12 cellular contexts compared by ENCODE assay signal in genomic region chr14:24483604-24484252, GRCh38. TPM values are rescaled to one million over a fixed set of nuclear protein-coding genes. Genes with fewer than 3 reads are reported as not detected.
DNase-seq lines count a peak whose midpoint lies in the region; ATAC-seq, FAIRE-seq and TF ChIP-seq lines count a peak whose summit lies in the region.
"Had no signal": no experiment of that assay in that cellular context is flagged by ENCODE, and none has a peak within 500 bp of the region (broad histone marks: within the 10 kb centered on the region; RNA-seq: fewer than 3 reads in every experiment).

No MANE protein-coding gene starts in this region.

- TF ChIP-seq POLR2A in GM12878 (IDR thresholded peaks at IDR 0.05; ENCODE audit: low read depth, low read length), result no peak

- peak overlapping the region; percentile 60 for H3K4me2 ChIP-seq in GM12878 (ENCODE audit: control insufficient read depth, insufficient read depth)
- H3K4me2 ChIP-seq in OCI-LY7 (ENCODE audit: low read length), result no peak overlapping the region
- H3K4me2 ChIP-seq: hepatocyte had no signal

- H3K27me3 ChIP-seq in cardiac muscle cell (no peaks in the 10 kb centered on the region), right atrium auricular region (no peaks in the 10 kb centered on the region), GM12878 (replicated peaks in 1 of 2; ENCODE audit: control insufficient read depth in 2 of 2, insufficient read depth in 2 of 2, low read length in 1 of 2) (no peaks in the 10 kb centered on the region)
- H3K27me3 ChIP-seq: hepatocyte had no signal

- TF ChIP-seq CTCF in cardiac muscle cell (IDR thresholded peaks at IDR 0.05; ENCODE audit: low read depth, low read length) (no peak), right atrium auricular region (IDR thresholded peaks at IDR 0.05) (no peak), GM12878 (IDR thresholded peaks at IDR 0.05 in 2 of 3, conservative IDR thresholded peaks at IDR 0.05 in 1 of 3; ENCODE audit: control insufficient read depth in 2 of 3, extremely low read depth in 1 of 3, insufficient read depth in 1 of 3, low read depth in 3 of 3, low read length in 3 of 3) (no peak), OCI-LY7 (conservative IDR thresholded peaks at IDR 0.05; ENCODE audit: low read length) (no peak)

- in situ Hi-C loops in GM12878 (cut with MboI), result no loop called here

- no peak overlapping the region; the same call in 1 of the 2 replicates for H3K9ac ChIP-seq in GM12878 (ENCODE audit: control insufficient read depth, insufficient read depth, low read length)

- H3K4me3 ChIP-seq in cardiac muscle cell (no peak overlapping the region), right atrium auricular region (no peak overlapping the region), GM12878 (no peak overlapping the region), OCI-LY7 (ENCODE audit: low read depth, low read length, poor library complexity, severe bottlenecking) (no peak overlapping the region)
- H3K4me3 ChIP-seq: hepatocyte had no signal

- H3K4me1 ChIP-seq in cardiac muscle cell (ENCODE audit: low read depth) (no peaks in the 10 kb centered on the region), right atrium auricular region (no peaks in the 10 kb centered on the region), GM12878 (ENCODE audit: control insufficient read depth, insufficient read depth, low read length) (peaks cover 13% of the 10 kb centered on the region), OCI-LY7 (ENCODE audit: insufficient read depth, low read length, poor library complexity, severe bottlenecking) (no peaks in the 10 kb centered on the region)

- RAD21 ChIA-PET in GM12878 (lab: Charles Lee; ENCODE audit: unreplicated experiment), result interaction anchor here (0.7 kb wide), 1 partner anchor 120 kb away, joined by 3 read pairs; no protein-coding TSS in a partner anchor

- FAIRE-seq in GM12878 (lab: Jason Lieb, UNC) (no peak), urothelium cell line (lab: Jason Lieb, UNC) (no peak)

- SMC1A ChIA-PET in GM12878 (lab: Charles Lee; ENCODE audit: uncharacterized antibody, unreplicated experiment), result interaction anchor here (1.0 to 1.6 kb wide), 6 partner anchors 147 to 226 kb away, joined by 3 to 4 read pairs (median 3); no protein-coding TSS in a partner anchor

- POLR2A ChIA-PET in GM12878 (lab: Charles Lee) (no interaction called here), OCI-LY7 (lab: Charles Lee) (no interaction called here)

- DNase-seq in cardiac muscle cell (ENCODE audit: low read depth in 1 of 2, low spot score in 1 of 2), result peak; percentile 0 to 87
- no peak for DNase-seq in right atrium auricular region (ENCODE audit: low spot score)
- peak; percentile 42 for DNase-seq in NCI-H226
- DNase-seq in GM12878 (ENCODE audit: low read depth, low spot score), result no peak
- DNase-seq in urothelium cell line (ENCODE audit: low spot score), result peak; percentile 33
- no peak for DNase-seq in left cardiac atrium
- no peak for DNase-seq in OCI-LY7 (ENCODE audit: low spot score)
- DNase-seq: caudate nucleus; CD8-positive, alpha-beta T cell had no signal

- no TSS peak for BruUV-seq in GM12878 (replicated peaks; lab: Mats Ljungman, UMichigan)
- BruUV-seq in OCI-LY7 (replicated peaks; lab: Mats Ljungman, UMichigan), result no TSS peak

- no peak for TF ChIP-seq RAD21 in GM12878 (IDR thresholded peaks at IDR 0.05; ENCODE audit: insufficient read depth, low read depth, low read length)

- intact Hi-C loops in GM12878 (cut with micrococcal nuclease; ENCODE audit: unreplicated experiment), result loop anchor here (10.0 kb wide), 1 partner anchor 121 kb away; the partner anchor contains the start of gene GZMH
- intact Hi-C loops in left cardiac atrium (cut with DNase I), result no loop called here
- intact Hi-C loops in OCI-LY7 (cut with micrococcal nuclease; ENCODE audit: unreplicated experiment), result no loop called here

- WGBS in GM12878 (ENCODE audit: insufficient coverage, insufficient replicate concordance, low lambda C conversion rate, missing lambda C conversion rate), result 17% methylated on average over 4 of the region's 4 CpGs

- H3K79me2 ChIP-seq in GM12878 (ENCODE audit: control insufficient read depth, insufficient read depth, low read length), result no peaks in the 10 kb centered on the region
- no peaks in the 10 kb centered on the region for H3K79me2 ChIP-seq in OCI-LY7 (ENCODE audit: insufficient read depth, low read depth, low read length)
- H3K79me2 ChIP-seq: hepatocyte had no signal

- no peaks in the 10 kb centered on the region for H3K9me2 ChIP-seq in OCI-LY7 (ENCODE audit: insufficient read depth, low read length)

- peak overlapping the region; percentile 56 for H2AFZ ChIP-seq in GM12878 (ENCODE audit: control insufficient read depth, low read depth, low read length)
- H2AFZ ChIP-seq in OCI-LY7 (ENCODE audit: low read length), result no peak overlapping the region
- H2AFZ ChIP-seq: hepatocyte had no signal

- no peak for TF ChIP-seq EP300 in GM12878 (IDR thresholded peaks at IDR 0.05; ENCODE audit: borderline replicate concordance in 1 of 2, control insufficient read depth in 1 of 2, low read depth in 2 of 2, low read length in 2 of 2)

- H3K36me3 ChIP-seq in cardiac muscle cell (no peaks in the 10 kb centered on the region), right atrium auricular region (no peaks in the 10 kb centered on the region), GM12878 (ENCODE audit: control insufficient read depth in 2 of 2, insufficient read depth in 2 of 2, low read length in 1 of 2) (no peaks in the 10 kb centered on the region), OCI-LY7 (ENCODE audit: insufficient read depth, low read length) (no peaks in the 10 kb centered on the region)

- ATAC-seq in GM12878, result peak; percentile 46
- ATAC-seq in GM18867 (IDR thresholded peaks at IDR 0.05; ENCODE audit: unreplicated experiment), result no peak
- ATAC-seq in left cardiac atrium, result no peak
- ATAC-seq: CD8-positive, alpha-beta T cell had no signal

- H3K27ac ChIP-seq in cardiac muscle cell (no peak overlapping the region), right atrium auricular region (no peak overlapping the region), GM12878 (ENCODE audit: control insufficient read depth, insufficient read depth) (no peak overlapping the region), OCI-LY7 (ENCODE audit: low read depth, low read length, poor library complexity, severe bottlenecking) (no peak overlapping the region)
- H3K27ac ChIP-seq: hepatocyte had no signal

- CTCF ChIA-PET in GM12878 (lab: Yijun Ruan, JAX), result interaction anchor here (0.8 to 1.6 kb wide), 6 partner anchors 52 to 196 kb away, joined by 3 to 7 read pairs (median 4); no protein-coding TSS in a partner anchor
- CTCF ChIA-PET in OCI-LY7 (lab: Charles Lee; ENCODE audit: unreplicated experiment), result no interaction called here

- H4K20me1 ChIP-seq in GM12878 (ENCODE audit: control insufficient read depth, insufficient read depth) (no peaks in the 10 kb centered on the region), OCI-LY7 (ENCODE audit: insufficient read depth, low read length) (no peaks in the 10 kb centered on the region)

- H3K9me3 ChIP-seq in cardiac muscle cell (ENCODE audit: low read depth) (no peaks in the 10 kb centered on the region), right atrium auricular region (no peaks in the 10 kb centered on the region), GM12878 (replicated peaks; ENCODE audit: control insufficient read depth, insufficient read depth, low read length) (no peaks in the 10 kb centered on the region; the same call in 2 of the 3 replicates), OCI-LY7 (ENCODE audit: low read length) (no peaks in the 10 kb centered on the region)

RNA-seq across cellular contexts. Expression of gene CMA1, which starts 24.3 kb away (rescaled TPM):
- total RNA-seq in cardiac muscle cell, result not detected in 2 replicates
- polyA plus RNA-seq in cardiac muscle cell, result not detected in 2 replicates
- total RNA-seq in right atrium auricular region, result not detected
- total RNA-seq in GM12878 (2013; cell fraction: nucleolus; rRNA removed), result not detected in 2 replicates
- total RNA-seq in GM12878 (2014; rRNA removed), result not detected in 2 replicates
- total RNA-seq in GM12878 (2014; rRNA removed; fragmentation: Illumina TruSeq; extraction: Trizol), result not detected in 2 replicates
- total RNA-seq in GM12878 (2021), result not detected in 2 replicates
- not detected for polyA plus RNA-seq in GM12878 (2011; ENCODE audit: low read depth)
- not detected in 2 replicates for polyA plus RNA-seq in GM12878 (2011; rRNA removed)
- polyA plus RNA-seq in GM12878 (2011; cell fraction: cytosol; rRNA removed), result 0.12 TPM in 1 of 2 replicates, not detected in the other
- polyA plus RNA-seq in GM12878 (2011; cell fraction: nucleus; rRNA removed), result not detected in 2 replicates
- 0.18 and 0.21 TPM in 2 replicates for polyA plus RNA-seq in GM12878 (2012)
- polyA plus RNA-seq in GM12878 (2014; fragmentation: Illumina TruSeq; extraction: Trizol), result not detected in 2 replicates
- polyA plus RNA-seq in GM12878 (2014; fragmentation: Nextera tagmentation; extraction: Ambion mirVana), result not detected
- not detected in 2 replicates for polyA plus RNA-seq in GM12878 (2014; rRNA removed)
- polyA plus RNA-seq in GM12878 (2016; fragmentation: Nextera tagmentation; extraction: Ambion mirVana), result not detected
- not detected in 2 replicates for polyA minus RNA-seq in GM12878 (2011; rRNA and poly(A)+ RNA removed)
- not detected in 2 replicates for polyA minus RNA-seq in GM12878 (2011; cell fraction: cytosol; rRNA and poly(A)+ RNA removed)
- polyA minus RNA-seq in GM12878 (2011; cell fraction: nucleus; rRNA and poly(A)+ RNA removed), result not detected in 2 replicates
- 1 to 10 TPM in 1 of 2 donors, under 1 TPM in 1; 0.42 to 5.2 TPM for total RNA-seq in left cardiac atrium
- total RNA-seq in OCI-LY7 (2014; rRNA removed; shearing (Covaris generic)), result not detected in 2 replicates
- total RNA-seq in OCI-LY7 (2022), result not detected in 2 replicates
- total RNA-seq: CD8-positive, alpha-beta T cell; hepatocyte had no signal
- polyA plus RNA-seq: hepatocyte, neural cell had no signal

RNA-seq across cellular contexts. Expression of gene SDR39U1, which starts 41.2 kb away (rescaled TPM):
- total RNA-seq in cardiac muscle cell (60.4 and 63.9 TPM in 2 replicates), right atrium auricular region (10 to 100 TPM; 49.2 to 55.1 TPM), GM12878 (2014; rRNA removed) (31.7 and 32.7 TPM in 2 replicates), GM12878 (2014; rRNA removed; fragmentation: Illumina TruSeq; extraction: Trizol) (22.4 and 23.3 TPM in 2 replicates), GM12878 (2021) (55.1 and 64.1 TPM in 2 replicates), left cardiac atrium (10 to 100 TPM; 72.0 to 78.8 TPM), OCI-LY7 (2022) (101 and 103 TPM in 2 replicates)
- polyA plus RNA-seq in cardiac muscle cell (163 TPM in 2 replicates), GM12878 (2011; rRNA removed) (33.5 and 44.3 TPM in 2 replicates), GM12878 (2014; fragmentation: Illumina TruSeq; extraction: Trizol) (27.3 and 40.1 TPM in 2 replicates), GM12878 (2014; fragmentation: Nextera tagmentation; extraction: Ambion mirVana) (10 to 100 TPM; 14.0 to 26.4 TPM), GM12878 (2014; rRNA removed) (85.2 and 88.9 TPM in 2 replicates), GM12878 (2016; fragmentation: Nextera tagmentation; extraction: Ambion mirVana) (10 to 100 TPM; 83.7 to 89.3 TPM)
- total RNA-seq in GM12878 (2013; cell fraction: nucleolus; rRNA removed), result 33.8 and 37.9 TPM in 2 replicates
- 36.4 TPM for polyA plus RNA-seq in GM12878 (2011; ENCODE audit: low read depth)
- polyA plus RNA-seq in GM12878 (2011; cell fraction: cytosol; rRNA removed), result 69.4 and 81.6 TPM in 2 replicates
- 218 and 255 TPM in 2 replicates for polyA plus RNA-seq in GM12878 (2011; cell fraction: nucleus; rRNA removed)
- 62.1 and 65.9 TPM in 2 replicates for polyA plus RNA-seq in GM12878 (2012)
- 16.8 and 20.7 TPM in 2 replicates for polyA minus RNA-seq in GM12878 (2011; rRNA and poly(A)+ RNA removed)
- 10.0 and 10.3 TPM in 2 replicates for polyA minus RNA-seq in GM12878 (2011; cell fraction: cytosol; rRNA and poly(A)+ RNA removed)
- polyA minus RNA-seq in GM12878 (2011; cell fraction: nucleus; rRNA and poly(A)+ RNA removed), result 37.4 and 48.4 TPM in 2 replicates
- total RNA-seq in OCI-LY7 (2014; rRNA removed; shearing (Covaris generic)), result 51.4 and 54.0 TPM in 2 replicates

RNA-seq across cellular contexts. Expression of gene KHNYN, which starts 54.0 kb away (rescaled TPM):
- total RNA-seq in cardiac muscle cell, result 62.2 and 90.7 TPM in 2 replicates
- polyA plus RNA-seq in cardiac muscle cell, result 34.7 and 35.7 TPM in 2 replicates
- 10 to 100 TPM; 16.3 to 23.0 TPM for total RNA-seq in right atrium auricular region
- 83.0 and 93.4 TPM in 2 replicates for total RNA-seq in GM12878 (2013; cell fraction: nucleolus; rRNA removed)
- total RNA-seq in GM12878 (2014; rRNA removed), result 34.7 and 36.7 TPM in 2 replicates
- 20.8 and 21.0 TPM in 2 replicates for total RNA-seq in GM12878 (2014; rRNA removed; fragmentation: Illumina TruSeq; extraction: Trizol)
- 33.9 and 34.0 TPM in 2 replicates for total RNA-seq in GM12878 (2021)
- polyA plus RNA-seq in GM12878 (2011; ENCODE audit: low read depth), result 16.9 TPM
- 19.8 and 22.2 TPM in 2 replicates for polyA plus RNA-seq in GM12878 (2011; rRNA removed)
- polyA plus RNA-seq in GM12878 (2011; cell fraction: cytosol; rRNA removed), result 15.6 and 15.9 TPM in 2 replicates
- 69.9 and 72.3 TPM in 2 replicates for polyA plus RNA-seq in GM12878 (2011; cell fraction: nucleus; rRNA removed)
- 25.4 and 28.4 TPM in 2 replicates for polyA plus RNA-seq in GM12878 (2012)
- 22.9 and 23.2 TPM in 2 replicates for polyA plus RNA-seq in GM12878 (2014; fragmentation: Illumina TruSeq; extraction: Trizol)
- polyA plus RNA-seq in GM12878 (2014; fragmentation: Nextera tagmentation; extraction: Ambion mirVana), result 1 to 10 TPM; 1.4 to 3.6 TPM
- polyA plus RNA-seq in GM12878 (2014; rRNA removed), result 28.4 and 29.2 TPM in 2 replicates
- polyA plus RNA-seq in GM12878 (2016; fragmentation: Nextera tagmentation; extraction: Ambion mirVana), result 10 to 100 TPM; 12.8 to 12.9 TPM
- 27.0 and 38.9 TPM in 2 replicates for polyA minus RNA-seq in GM12878 (2011; rRNA and poly(A)+ RNA removed)
- polyA minus RNA-seq in GM12878 (2011; cell fraction: cytosol; rRNA and poly(A)+ RNA removed), result 7.2 and 9.4 TPM in 2 replicates
- 48.1 and 61.9 TPM in 2 replicates for polyA minus RNA-seq in GM12878 (2011; cell fraction: nucleus; rRNA and poly(A)+ RNA removed)
- 10 to 100 TPM; 24.8 to 27.1 TPM for total RNA-seq in left cardiac atrium
- 50.8 and 56.1 TPM in 2 replicates for total RNA-seq in OCI-LY7 (2014; rRNA removed; shearing (Covaris generic))
- 57.5 and 66.4 TPM in 2 replicates for total RNA-seq in OCI-LY7 (2022)

RNA-seq across cellular contexts. Expression of gene CBLN3, which starts 54.3 kb away (rescaled TPM):
- total RNA-seq in cardiac muscle cell (2.3 and 3.3 TPM in 2 replicates), right atrium auricular region (1 to 10 TPM in 1 of 2 donors, under 1 TPM in 1; 0.48 to 1.4 TPM), GM12878 (2014; rRNA removed) (0.51 and 0.71 TPM in 2 replicates), GM12878 (2014; rRNA removed; fragmentation: Illumina TruSeq; extraction: Trizol) (1.1 and 1.3 TPM in 2 replicates), GM12878 (2021) (2.8 and 3.8 TPM in 2 replicates), left cardiac atrium (1 to 10 TPM; 2.2 to 2.5 TPM), OCI-LY7 (2022) (6.7 and 7.9 TPM in 2 replicates)
- polyA plus RNA-seq in cardiac muscle cell (3.1 and 5.3 TPM in 2 replicates), GM12878 (2011; rRNA removed) (4.6 and 4.9 TPM in 2 replicates), GM12878 (2014; fragmentation: Illumina TruSeq; extraction: Trizol) (1.3 and 1.8 TPM in 2 replicates), GM12878 (2014; fragmentation: Nextera tagmentation; extraction: Ambion mirVana) (under 1 TPM; 0.16 to 0.35 TPM), GM12878 (2014; rRNA removed) (2.5 and 2.9 TPM in 2 replicates), GM12878 (2016; fragmentation: Nextera tagmentation; extraction: Ambion mirVana) (1 to 10 TPM in 1 of 2 experiments, under 1 TPM in 1; 0.37 to 1.4 TPM)
- total RNA-seq in GM12878 (2013; cell fraction: nucleolus; rRNA removed), result 10.1 and 12.8 TPM in 2 replicates
- polyA plus RNA-seq in GM12878 (2011; ENCODE audit: low read depth), result 1.5 TPM
- polyA plus RNA-seq in GM12878 (2011; cell fraction: cytosol; rRNA removed), result 4.7 and 5.2 TPM in 2 replicates
- polyA plus RNA-seq in GM12878 (2011; cell fraction: nucleus; rRNA removed), result 39.3 and 41.5 TPM in 2 replicates
- polyA plus RNA-seq in GM12878 (2012), result 4.2 and 4.3 TPM in 2 replicates
- 2.3 and 2.5 TPM in 2 replicates for polyA minus RNA-seq in GM12878 (2011; rRNA and poly(A)+ RNA removed)
- polyA minus RNA-seq in GM12878 (2011; cell fraction: cytosol; rRNA and poly(A)+ RNA removed), result 0.52 and 1.9 TPM in 2 replicates
- 4.2 and 4.7 TPM in 2 replicates for polyA minus RNA-seq in GM12878 (2011; cell fraction: nucleus; rRNA and poly(A)+ RNA removed)
- total RNA-seq in OCI-LY7 (2014; rRNA removed; shearing (Covaris generic)), result 1.2 and 2.0 TPM in 2 replicates
- polyA plus RNA-seq: neural cell had no signal

Comparison
In these comparisons a context has a peak if more than half of its experiments do, and no peak if none do; other contexts are left out.
1. DNase-seq: peak in cardiac muscle cell (2 of 2), NCI-H226 (single experiment) and urothelium cell line (single experiment); none in right atrium auricular region (single experiment), GM12878 (single experiment), left cardiac atrium (single experiment) and OCI-LY7 (single experiment).